In genomic region chr3:15333099-15333956, GRCh38 we compare ENCODE assay signal across 9 cellular contexts. TPM values are rescaled to one million over a fixed set of nuclear protein-coding genes. Genes with fewer than 3 reads are reported as not detected.
DNase-seq lines count a peak whose midpoint lies in the region; ATAC-seq and TF ChIP-seq lines count a peak whose summit lies in the region.
"Had no signal": no experiment of that assay in that cellular context is flagged by ENCODE, and none has a peak within 500 bp of the region (broad histone marks: within the 10 kb centered on the region; RNA-seq: fewer than 3 reads in every experiment).

No MANE protein-coding gene starts in this region.

- TF ChIP-seq CTCF in adrenal gland (IDR thresholded peaks at IDR 0.05): no peak
- TF ChIP-seq CTCF in left lung (IDR thresholded peaks at IDR 0.05): no peak
- TF ChIP-seq CTCF in testis (IDR thresholded peaks at IDR 0.05): no peak

- WGBS in adrenal gland, 4 donors: 48 to 62% (median 61%) methylated on average over 10 of the region's 10 CpGs
- WGBS in testis, 2 donors: 33 to 38% methylated on average over 10 of the region's 10 CpGs

- no peak for ATAC-seq in activated CD8-positive, alpha-beta memory T cell treated with anti-CD3 and anti-CD28 coated beads, Interleukin-2, amount 10 ng/mL, durations not matched to agents 7 days and 5 days
- ATAC-seq in left lung: no peak
- no peak for ATAC-seq in HG03342 (IDR thresholded peaks at IDR 0.05; ENCODE audit: unreplicated experiment)

- no peaks in the 10 kb centered on the region for H3K27me3 Mint-ChIP-seq in activated CD8-positive, alpha-beta memory T cell treated with anti-CD3 and anti-CD28 coated beads, Interleukin-2, amount 10 ng/mL, durations not matched to agents 7 days and 5 days

- intact Hi-C loops in adrenal gland (cut with DNase I) (loop anchor here (5.0 kb wide), 1 partner anchor 66 kb away; no protein-coding TSS in a partner anchor), left lung (cut with DNase I) (loop anchor here in 1 of 2 donors (5.0 kb wide), 1 partner anchor 66 kb away; no protein-coding TSS in a partner anchor), testis (cut with DNase I; ENCODE audit: low total_unique reads) (loop anchor here (5.0 kb wide), 1 partner anchor 66 kb away; no protein-coding TSS in a partner anchor)

- no peaks in the 10 kb centered on the region for H3K27me3 ChIP-seq in adrenal gland
- no peaks in the 10 kb centered on the region for H3K27me3 ChIP-seq in left lung
- no peaks in the 10 kb centered on the region for H3K27me3 ChIP-seq in testis
- H3K27me3 ChIP-seq: SJSA1 had no signal

- H3K27ac Mint-ChIP-seq in activated CD8-positive, alpha-beta memory T cell treated with anti-CD3 and anti-CD28 coated beads, Interleukin-2, amount 10 ng/mL, durations not matched to agents 7 days and 5 days: peak overlapping the region; percentile 77

- peaks cover 43% of the 10 kb centered on the region for H3K4me1 Mint-ChIP-seq in activated CD8-positive, alpha-beta memory T cell treated with anti-CD3 and anti-CD28 coated beads, Interleukin-2, amount 10 ng/mL, durations not matched to agents 7 days and 5 days

- H3K9me3 ChIP-seq in adrenal gland (replicated peaks in 1 of 3): no peaks in the 10 kb centered on the region
- H3K9me3 ChIP-seq in left lung: no peaks in the 10 kb centered on the region
- H3K9me3 ChIP-seq in testis: no peaks in the 10 kb centered on the region
- H3K9me3 ChIP-seq: SJSA1 had no signal

- H3K4me3 ChIP-seq in adrenal gland (peak overlapping the region in 1 of 4 donors; percentile 79), left lung (peak overlapping the region in 1 of 2 donors; percentile 88), testis (peak overlapping the region; percentile 82 to 83)

- H3K4me3 Mint-ChIP-seq in activated CD8-positive, alpha-beta memory T cell treated with anti-CD3 and anti-CD28 coated beads, Interleukin-2, amount 10 ng/mL, durations not matched to agents 7 days and 5 days: peak overlapping the region; percentile 35

- no peaks in the 10 kb centered on the region for H3K9me3 Mint-ChIP-seq in activated CD8-positive, alpha-beta memory T cell treated with anti-CD3 and anti-CD28 coated beads, Interleukin-2, amount 10 ng/mL, durations not matched to agents 7 days and 5 days (ENCODE audit: low read depth)

- H3K36me3 Mint-ChIP-seq in activated CD8-positive, alpha-beta memory T cell treated with anti-CD3 and anti-CD28 coated beads, Interleukin-2, amount 10 ng/mL, durations not matched to agents 7 days and 5 days: peaks cover 20% of the 10 kb centered on the region

- TF ChIP-seq POLR2A in adrenal gland (IDR thresholded peaks at IDR 0.05) (peak in 1 of 2 donors; percentile 63), testis (IDR thresholded peaks at IDR 0.05) (no peak)

- CTCF ChIA-PET in activated CD8-positive, alpha-beta memory T cell treated with anti-CD3 and anti-CD28 coated beads, Interleukin-2, amount 10 ng/mL, durations not matched to agents 7 days and 5 days (lab: Charles Lee): interaction anchor here (0.6 to 3.7 kb wide), 32 partner anchors 9 to 186 kb away, joined by 3 to 108 read pairs (median 8); partner anchors contain the start of gene CAPN7

- H3K4me1 ChIP-seq in adrenal gland (replicated peaks in 1 of 2) (peaks cover 30 to 46% of the 10 kb centered on the region in 2 donors), left lung (peaks cover 9 to 49% of the 10 kb centered on the region in 2 donors), testis (peaks cover 35% of the 10 kb centered on the region)

- H3K36me3 ChIP-seq in adrenal gland (replicated peaks in 1 of 2) (peaks cover 0 to 18% of the 10 kb centered on the region in 2 donors), left lung (peaks cover 0 to 14% of the 10 kb centered on the region in 2 donors), testis (ENCODE audit: low read depth, missing control alignments) (no peaks in the 10 kb centered on the region)

- H3K27ac ChIP-seq in adrenal gland: peak overlapping the region; percentile 82 to 100 (median 98)
- peak overlapping the region; percentile 78 to 87 for H3K27ac ChIP-seq in left lung
- peak overlapping the region; percentile 78 to 92 for H3K27ac ChIP-seq in testis
- H3K27ac ChIP-seq: SJSA1 had no signal

- no peak for DNase-seq in activated CD8-positive, alpha-beta memory T cell treated with anti-CD3 and anti-CD28 coated beads, Interleukin-2, amount 10 ng/mL, durations not matched to agents 7 days and 5 days
- DNase-seq in activated CD8-positive, alpha-beta memory T cell treated with anti-CD3 and anti-CD28 coated beads for 24 hours: no peak
- DNase-seq in adrenal gland (peak; percentile 83 to 94 (median 90)), left lung (no peak), testis (peak; percentile 80), RKO (ENCODE audit: low spot score) (no peak), NCI-H1105 treated with DMSO at 0.1 percent for 48 hours (lab: John Stamatoyannopoulos, UW) (no peak)

RNA-seq across cellular contexts. Expression of gene SH3BP5, which starts 0.9 kb away (rescaled TPM):
- 10 to 100 TPM; 19.4 to 30.3 TPM for total RNA-seq in activated CD8-positive, alpha-beta memory T cell treated with anti-CD3 and anti-CD28 coated beads, Interleukin-2, amount 10 ng/mL, durations not matched to agents 7 days and 5 days
- total RNA-seq in adrenal gland (100 to 1,000 TPM; 134 to 830 (median 180) TPM), left lung (10 to 100 TPM; 53.3 to 62.2 TPM), testis (100 to 1,000 TPM; 102 to 126 TPM)
- polyA plus RNA-seq in adrenal gland (1,000 to 10,000 TPM in 1 of 3 donors, 100 to 1,000 TPM in 2; 119 to 1,158 (median 135) TPM), testis (ENCODE audit: insufficient read depth, low read depth, low replicate concordance) (86.7 TPM)

Comparison
In these comparisons a context has a peak if more than half of its experiments do, and no peak if none do; other contexts are left out.
1. DNase-seq: peak in adrenal gland (7 of 7) and testis (single experiment); none in activated CD8-positive, alpha-beta memory T cell treated with anti-CD3 and anti-CD28 coated beads, Interleukin-2, amount 10 ng/mL, durations not matched to agents 7 days and 5 days (single experiment), activated CD8-positive, alpha-beta memory T cell treated with anti-CD3 and anti-CD28 coated beads for 24 hours (single experiment), left lung (0 of 2), RKO (single experiment) and NCI-H1105 treated with DMSO at 0.1 percent for 48 hours (single experiment).
2. Peak in every context shown above with its lines, with median percentiles within 50 percentile points of each other: H3K27ac ChIP-seq.